Comparison of ENCODE assay signal across 26 cellular contexts in the genomic region with DNA sequence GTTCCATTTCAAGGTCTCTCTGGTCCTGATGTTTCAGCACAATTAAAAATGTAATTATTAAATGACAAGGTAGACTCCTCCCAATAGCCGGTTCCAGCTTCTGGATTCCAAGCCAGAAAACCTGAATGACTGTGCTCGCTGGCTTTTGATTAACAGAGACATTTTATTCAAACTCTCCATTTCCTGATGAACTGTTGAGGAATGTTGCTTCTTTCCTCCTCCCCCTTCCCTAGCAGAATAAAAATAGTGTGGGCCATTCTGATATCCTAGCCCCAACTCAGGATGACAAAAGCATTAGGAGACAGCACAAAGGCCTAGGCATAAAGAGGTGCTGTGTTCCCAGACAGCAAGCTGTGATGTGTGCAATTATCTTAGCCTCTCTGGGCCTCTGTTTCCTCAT.
DNase-seq lines count a peak whose midpoint lies in the region; ATAC-seq, FAIRE-seq and TF ChIP-seq lines count a peak whose summit lies in the region.
"Had no signal": no experiment of that assay in that cellular context is flagged by ENCODE, and none has a peak within 500 bp of the region (broad histone marks: within the 10 kb centered on the region; RNA-seq: fewer than 3 reads in every experiment).

No MANE protein-coding gene starts in this region.

- H3K36me3 ChIP-seq in kidney epithelial cell (ENCODE audit: control insufficient read depth, insufficient read depth, low read length): no peaks in the 10 kb centered on the region
- H3K36me3 ChIP-seq: HAP-1 had no signal

- peak overlapping the region in 6 of 7 donors; percentile 28 to 99 (median 96) for H3K27ac Mint-ChIP-seq in CD14-positive monocyte
- H3K27ac Mint-ChIP-seq: activated CD4-positive, alpha-beta T cell treated with anti-CD3 and anti-CD28 coated beads for 36 hours; activated naive CD8-positive, alpha-beta T cell treated with anti-CD3 and anti-CD28 coated beads, Interleukin-2, amount 50 U/mL, for 24 hours; B cell; T-helper 2 cell treated with Interferon-gamma antibody and Interleukin-4, amounts not matched to agents 5 μg/mL and 100 μg/mL, for 36 hours had no signal

- no peaks in the 10 kb centered on the region for H3K27me3 Mint-ChIP-seq in CD14-positive monocyte (ENCODE audit: low read depth in 3 of 3)
- H3K27me3 Mint-ChIP-seq: activated CD4-positive, alpha-beta T cell treated with anti-CD3 and anti-CD28 coated beads for 36 hours; activated naive CD8-positive, alpha-beta T cell treated with anti-CD3 and anti-CD28 coated beads, Interleukin-2, amount 50 U/mL, for 24 hours; B cell had no signal

- intact Hi-C loops in CD14-positive monocyte (cut with micrococcal nuclease): no loop called here

- no peak for FAIRE-seq in RCC 7860 (lab: Jason Lieb, UNC)
- FAIRE-seq: GM19239, kidney had no signal

- TF ChIP-seq CTCF in CD14-positive monocyte (IDR thresholded peaks at IDR 0.05) (no peak), kidney epithelial cell (IDR thresholded peaks at IDR 0.05; ENCODE audit: insufficient read depth, low read length, poor library complexity, severe bottlenecking) (no peak)

- H3K4me3 Mint-ChIP-seq in CD14-positive monocyte: no peak overlapping the region
- H3K4me3 Mint-ChIP-seq: activated CD4-positive, alpha-beta T cell treated with anti-CD3 and anti-CD28 coated beads for 36 hours; activated naive CD8-positive, alpha-beta T cell treated with anti-CD3 and anti-CD28 coated beads, Interleukin-2, amount 50 U/mL, for 24 hours; B cell; T-helper 2 cell treated with Interferon-gamma antibody and Interleukin-4, amounts not matched to agents 5 μg/mL and 100 μg/mL, for 36 hours had no signal

- peaks cover 97% of the 10 kb centered on the region for H3K4me1 Mint-ChIP-seq in CD14-positive monocyte
- H3K4me1 Mint-ChIP-seq: activated CD4-positive, alpha-beta T cell treated with anti-CD3 and anti-CD28 coated beads for 36 hours; activated naive CD8-positive, alpha-beta T cell treated with anti-CD3 and anti-CD28 coated beads, Interleukin-2, amount 50 U/mL, for 24 hours had no signal

- ATAC-seq in GM18870 (IDR thresholded peaks at IDR 0.05; ENCODE audit: unreplicated experiment) (no peak), GM19452 (IDR thresholded peaks at IDR 0.05; ENCODE audit: unreplicated experiment) (no peak)
- ATAC-seq: activated CD4-positive, alpha-beta T cell treated with anti-CD3 and anti-CD28 coated beads for 36 hours; activated naive CD8-positive, alpha-beta T cell treated with anti-CD3 and anti-CD28 coated beads, Interleukin-2, amount 50 U/mL, for 24 hours; PC-3 had no signal

- H3K4me3 ChIP-seq in kidney epithelial cell (ENCODE audit: low read depth, low read length): no peak overlapping the region
- H3K4me3 ChIP-seq: HAP-1 had no signal

- H3K9me3 Mint-ChIP-seq in CD14-positive monocyte: no peaks in the 10 kb centered on the region
- H3K9me3 Mint-ChIP-seq: activated naive CD8-positive, alpha-beta T cell treated with anti-CD3 and anti-CD28 coated beads, Interleukin-2, amount 50 U/mL, for 24 hours; T-helper 2 cell treated with Interferon-gamma antibody and Interleukin-4, amounts not matched to agents 5 μg/mL and 100 μg/mL, for 36 hours had no signal

- H3K36me3 Mint-ChIP-seq in CD14-positive monocyte: peaks cover 43 to 62% of the 10 kb centered on the region in 2 donors

- no peaks in the 10 kb centered on the region for H3K27me3 ChIP-seq in kidney epithelial cell (ENCODE audit: control insufficient read depth, insufficient read depth, low read length)

- DNase-seq in CD14-positive monocyte (ENCODE audit: low spot score): no peak
- peak; percentile 6 for DNase-seq in RCC 7860 (ENCODE audit: low spot score)
- peak; percentile 16 for DNase-seq in kidney epithelial cell (ENCODE audit: low read depth)
- peak; percentile 23 for DNase-seq in superior temporal gyrus (ENCODE audit: extremely low spot score)
- no peak for DNase-seq in medulla oblongata (ENCODE audit: extremely low spot score)
- DNase-seq: activated CD4-positive, alpha-beta T cell treated with anti-CD3 and anti-CD28 coated beads for 36 hours; activated gamma-delta T cell; activated naive CD8-positive, alpha-beta T cell treated with anti-CD3 and anti-CD28 coated beads, Interleukin-2, amount 50 U/mL, for 24 hours; COR-L47; effector CD4-positive, alpha-beta T cell; GDM1; kidney; mesendoderm; NCI-H1105; NCI-H187 treated with DMSO at 0.1 percent for 48 hours; NCI-H526; NK-92 treated with Interleukin-12 subunit alpha and Interleukin-12 subunit beta, amount 100 ng/mL, for 24 hours; PC-3; SHP77; stimulated activated CD4-positive, alpha-beta T cell treated with anti-CD3 and anti-CD28 coated beads, Interleukin-2, amount 100 ng/mL, for 48 hours had no signal

Comparison
In these comparisons a context has a peak if more than half of its experiments do, and no peak if none do; other contexts are left out.
1. DNase-seq: peak in RCC 7860 (single experiment), kidney epithelial cell (single experiment) and superior temporal gyrus (single experiment); none in CD14-positive monocyte (single experiment) and medulla oblongata (single experiment).